ENCODE assay signal across 17 cellular contexts in genomic region chr6:160837146-160837545, GRCh38.
A peak's percentile ranks its signal among the peaks of the same experiment; 100 is the strongest.
DNase-seq lines count a peak whose midpoint lies in the region; TF ChIP-seq lines count a peak whose summit lies in the region.
"Had no signal": no experiment of that assay in that cellular context is flagged by ENCODE, and none has a peak within 500 bp of the region (broad histone marks: within the 10 kb centered on the region; RNA-seq: fewer than 3 reads in every experiment).

No MANE protein-coding gene starts in this region.

- H2AFZ ChIP-seq in neuronal stem cell (ENCODE audit: low read length) (peak overlapping the region; percentile 9), Karpas-422 (ENCODE audit: low read length) (no peak overlapping the region)

- in situ Hi-C loops in G401 (cut with HindIII; ENCODE audit: low sequenced_read_pairs), result no loop called here

- H3K79me1 ChIP-seq in neuronal stem cell (ENCODE audit: low read depth, low read length), result no peaks in the 10 kb centered on the region

- intact Hi-C loops in esophagus muscularis mucosa (cut with DNase I), result no loop called here

- 79% methylated on average over 12 of the region's 13 CpGs for WGBS in esophagus muscularis mucosa
- no CpG with 5 or more reads among the region's 13 CpGs for WGBS in neuronal stem cell (ENCODE audit: extremely low coverage in 2 of 2, insufficient read length in 2 of 2, insufficient replicate concordance in 1 of 2), 2 donors

- no peak overlapping the region for H3K27ac ChIP-seq in esophagus muscularis mucosa (replicated peaks in 1 of 4)
- no peak overlapping the region for H3K27ac ChIP-seq in neuronal stem cell (replicated peaks; ENCODE audit: low read length)
- H3K27ac ChIP-seq in Karpas-422 (ENCODE audit: low read length), result no peak overlapping the region
- H3K27ac ChIP-seq: Peyer's patch had no signal

- DNase-seq in G401 (ENCODE audit: low spot score), result peak; percentile 79
- DNase-seq in NCI-H69 (lab: John Stamatoyannopoulos, UW), result peak; percentile 76
- peak; percentile 85 for DNase-seq in esophagus muscularis mucosa (ENCODE audit: extremely low spot score)
- DNase-seq in neuronal stem cell (ENCODE audit: low spot score), result no peak
- no peak for DNase-seq in NCI-H446 treated with DMSO at 0.1 percent for 48 hours (lab: John Stamatoyannopoulos, UW)
- no peak for DNase-seq in Karpas-422
- DNase-seq in NCI-H524 (lab: John Stamatoyannopoulos, UW), result no peak
- DNase-seq: ACHN; CD4-positive, alpha-beta T cell; DND-41; H7; IMR-90; MV-4-11; NCI-H1436; NCI-H2107; Peyer's patch; SHP77 treated with DMSO at 0.1 percent for 48 hours had no signal

- H3K14ac ChIP-seq in neuronal stem cell (ENCODE audit: low read length), result no peak overlapping the region

- no peak overlapping the region for H2BK5ac ChIP-seq in neuronal stem cell (ENCODE audit: low read length)

- H3K36me3 ChIP-seq in esophagus muscularis mucosa, result no peaks in the 10 kb centered on the region
- H3K36me3 ChIP-seq in neuronal stem cell (replicated peaks in 1 of 2; ENCODE audit: control insufficient read depth in 2 of 2, insufficient read depth in 2 of 2, low read length in 2 of 2), result no peaks in the 10 kb centered on the region
- no peaks in the 10 kb centered on the region for H3K36me3 ChIP-seq in Karpas-422 (ENCODE audit: insufficient read depth, low read length)
- H3K36me3 ChIP-seq: Peyer's patch had no signal

- no peaks in the 10 kb centered on the region for H3K79me2 ChIP-seq in Karpas-422 (ENCODE audit: low read length)

- no peaks in the 10 kb centered on the region for H3K9me3 ChIP-seq in esophagus muscularis mucosa
- no peaks in the 10 kb centered on the region for H3K9me3 ChIP-seq in neuronal stem cell (replicated peaks in 1 of 2; ENCODE audit: control insufficient read depth in 2 of 2, insufficient read depth in 1 of 2, low read depth in 1 of 2, low read length in 2 of 2)
- no peaks in the 10 kb centered on the region for H3K9me3 ChIP-seq in Karpas-422 (ENCODE audit: low read length)
- H3K9me3 ChIP-seq: Peyer's patch had no signal

- H3K4me3 ChIP-seq in esophagus muscularis mucosa (no peak overlapping the region), neuronal stem cell (ENCODE audit: low read length in 2 of 2) (peak overlapping the region in 1 of 2 donors; percentile 11), Karpas-422 (ENCODE audit: low read length) (no peak overlapping the region)
- H3K4me3 ChIP-seq: Peyer's patch had no signal

- peak overlapping the region; percentile 57 for H3K18ac ChIP-seq in neuronal stem cell (ENCODE audit: low read length)

- no peak overlapping the region for H2BK12ac ChIP-seq in neuronal stem cell (ENCODE audit: low read length)

- H2BK15ac ChIP-seq in neuronal stem cell (ENCODE audit: low read length), result no peak overlapping the region

- H4K91ac ChIP-seq in neuronal stem cell (ENCODE audit: low read depth, low read length, poor library complexity), result no peak overlapping the region

- no peaks in the 10 kb centered on the region for H3K27me3 ChIP-seq in esophagus muscularis mucosa
- no peaks in the 10 kb centered on the region for H3K27me3 ChIP-seq in neuronal stem cell (ENCODE audit: control insufficient read depth in 3 of 3, insufficient read depth in 3 of 3, low read depth in 1 of 3, low read length in 3 of 3)
- H3K27me3 ChIP-seq in Karpas-422 (ENCODE audit: low read length), result no peaks in the 10 kb centered on the region
- H3K27me3 ChIP-seq: Peyer's patch had no signal

- H3K9ac ChIP-seq in neuronal stem cell (ENCODE audit: low read depth, low read length, poor library complexity) (no peak overlapping the region), Karpas-422 (ENCODE audit: low read length) (no peak overlapping the region)

- no peak overlapping the region for H3K4ac ChIP-seq in neuronal stem cell (ENCODE audit: low read length)

- H2BK120ac ChIP-seq in neuronal stem cell (ENCODE audit: low read depth, low read length), result no peak overlapping the region

- no peak overlapping the region for H4K8ac ChIP-seq in neuronal stem cell (ENCODE audit: low read depth, low read length)

- H3K4me1 ChIP-seq in esophagus muscularis mucosa (no peaks in the 10 kb centered on the region), neuronal stem cell (ENCODE audit: control insufficient read depth in 2 of 2, insufficient read depth in 1 of 2, low read depth in 1 of 2, low read length in 2 of 2) (no peaks in the 10 kb centered on the region), Karpas-422 (ENCODE audit: low read length) (no peaks in the 10 kb centered on the region)
- H3K4me1 ChIP-seq: Peyer's patch had no signal

- H4K20me1 ChIP-seq in Karpas-422 (ENCODE audit: insufficient read depth, low read depth, low read length), result no peaks in the 10 kb centered on the region

- H3K4me2 ChIP-seq in neuronal stem cell (ENCODE audit: insufficient read depth, low read length, poor library complexity, severe bottlenecking) (no peak overlapping the region), Karpas-422 (ENCODE audit: low read depth, low read length, poor library complexity, severe bottlenecking) (no peak overlapping the region)

- H3K9me2 ChIP-seq in Karpas-422 (replicated peaks; ENCODE audit: insufficient read depth, low read length), result no peaks in the 10 kb centered on the region

- TF ChIP-seq POLR2A in esophagus muscularis mucosa (IDR thresholded peaks at IDR 0.05; ENCODE audit: low read depth), result no peak

- no peak overlapping the region for H3K23ac ChIP-seq in neuronal stem cell (ENCODE audit: low read depth, low read length, poor library complexity)

- no peak overlapping the region for H2AK5ac ChIP-seq in neuronal stem cell (ENCODE audit: low read depth, low read length)

- TF ChIP-seq CTCF in esophagus muscularis mucosa (IDR thresholded peaks at IDR 0.05), result no peak

- no peak for TF ChIP-seq EP300 in esophagus muscularis mucosa (IDR thresholded peaks at IDR 0.05)

Comparison
In these comparisons a context has a peak if more than half of its experiments do, and no peak if none do; other contexts are left out.
1. DNase-seq: peak in G401 (single experiment), NCI-H69 (single experiment) and esophagus muscularis mucosa (single experiment); none in neuronal stem cell (single experiment), NCI-H446 treated with DMSO at 0.1 percent for 48 hours (single experiment), Karpas-422 (single experiment) and NCI-H524 (0 of 2).